Comparison of ENCODE assay signal across 1 cellular context in the genomic region with DNA sequence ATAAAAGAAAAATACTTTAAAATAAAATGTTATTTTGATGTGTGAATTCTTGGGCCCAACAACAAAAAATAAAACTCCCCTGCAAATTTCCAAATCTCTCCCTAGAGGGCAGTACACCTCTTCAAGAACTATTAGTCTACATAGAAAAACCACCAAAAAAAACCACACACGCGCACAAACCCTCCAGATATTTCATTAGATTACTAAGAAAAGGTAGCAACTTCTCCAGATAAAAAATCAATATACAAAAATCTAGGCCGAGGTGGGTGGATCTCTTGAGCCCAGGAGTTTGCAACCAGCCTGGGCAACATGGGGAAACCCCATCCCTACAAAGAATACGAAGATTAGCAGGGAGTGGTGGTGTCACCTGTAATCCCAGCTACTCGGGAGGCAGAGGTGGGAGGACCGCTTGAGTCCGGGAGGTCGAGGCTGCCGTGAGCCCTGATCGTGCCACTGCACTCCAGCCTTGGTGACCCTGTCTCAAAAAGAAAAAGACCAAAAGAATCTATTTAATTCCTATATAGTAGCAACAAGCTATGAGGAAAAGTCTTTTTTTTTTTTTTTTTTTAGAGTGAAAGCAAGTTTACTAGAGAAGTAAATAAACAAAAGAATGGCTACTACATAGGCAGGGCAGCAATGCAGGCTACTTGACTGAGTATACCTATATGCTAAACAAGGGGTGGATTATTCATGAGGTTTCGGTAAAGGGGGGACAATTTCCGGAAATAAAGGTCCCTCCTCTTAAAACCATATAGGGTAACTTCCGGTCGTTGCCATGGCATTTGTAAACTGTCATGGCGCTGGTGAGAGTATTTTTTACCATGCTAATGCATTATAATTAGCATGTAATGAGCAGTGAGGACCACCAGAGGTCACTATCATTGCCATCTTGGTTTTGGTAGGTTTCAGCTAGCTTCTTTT.
TF ChIP-seq lines count a peak whose summit lies in the region.

No MANE protein-coding gene starts in this region.

TF ChIP-seq in HepG2, 621 proteins besides CTCF, POLR2A, EP300 and RAD21 (continued from another document and continues in another):
- TF ChIP-seq, protein P1, sequence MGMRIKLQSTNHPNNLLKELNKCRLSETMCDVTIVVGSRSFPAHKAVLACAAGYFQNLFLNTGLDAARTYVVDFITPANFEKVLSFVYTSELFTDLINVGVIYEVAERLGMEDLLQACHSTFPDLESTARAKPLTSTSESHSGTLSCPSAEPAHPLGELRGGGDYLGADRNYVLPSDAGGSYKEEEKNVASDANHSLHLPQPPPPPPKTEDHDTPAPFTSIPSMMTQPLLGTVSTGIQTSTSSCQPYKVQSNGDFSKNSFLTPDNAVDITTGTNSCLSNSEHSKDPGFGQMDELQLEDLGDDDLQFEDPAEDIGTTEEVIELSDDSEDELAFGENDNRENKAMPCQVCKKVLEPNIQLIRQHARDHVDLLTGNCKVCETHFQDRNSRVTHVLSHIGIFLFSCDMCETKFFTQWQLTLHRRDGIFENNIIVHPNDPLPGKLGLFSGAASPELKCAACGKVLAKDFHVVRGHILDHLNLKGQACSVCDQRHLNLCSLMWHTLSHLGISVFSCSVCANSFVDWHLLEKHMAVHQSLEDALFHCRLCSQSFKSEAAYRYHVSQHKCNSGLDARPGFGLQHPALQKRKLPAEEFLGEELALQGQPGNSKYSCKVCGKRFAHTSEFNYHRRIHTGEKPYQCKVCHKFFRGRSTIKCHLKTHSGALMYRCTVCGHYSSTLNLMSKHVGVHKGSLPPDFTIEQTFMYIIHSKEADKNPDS (CRISPR knock-in tag; IDR thresholded peaks at IDR 0.05), result no peak
- TF ChIP-seq, protein P2, sequence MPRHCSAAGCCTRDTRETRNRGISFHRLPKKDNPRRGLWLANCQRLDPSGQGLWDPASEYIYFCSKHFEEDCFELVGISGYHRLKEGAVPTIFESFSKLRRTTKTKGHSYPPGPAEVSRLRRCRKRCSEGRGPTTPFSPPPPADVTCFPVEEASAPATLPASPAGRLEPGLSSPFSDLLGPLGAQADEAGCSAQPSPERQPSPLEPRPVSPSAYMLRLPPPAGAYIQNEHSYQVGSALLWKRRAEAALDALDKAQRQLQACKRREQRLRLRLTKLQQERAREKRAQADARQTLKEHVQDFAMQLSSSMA (CRISPR knock-in tag; IDR thresholded peaks at IDR 0.05), result no peak
- TF ChIP-seq SP5 (CRISPR knock-in tag; IDR thresholded peaks at IDR 0.05; ENCODE audit: borderline replicate concordance, low read depth) (no peak), CHCHD3 (CRISPR knock-in tag; IDR thresholded peaks at IDR 0.05) (no peak), RFX3 (CRISPR knock-in tag; IDR thresholded peaks at IDR 0.05) (peak; percentile 93), ZNF441 (CRISPR knock-in tag; IDR thresholded peaks at IDR 0.05; ENCODE audit: borderline replicate concordance) (no peak), FOXC1 (CRISPR knock-in tag; IDR thresholded peaks at IDR 0.05; ENCODE audit: borderline replicate concordance) (no peak), POLR2AphosphoS5 (IDR thresholded peaks at IDR 0.05; ENCODE audit: low read depth, low read length) (no peak), ZFP90 (CRISPR knock-in tag; IDR thresholded peaks at IDR 0.05; ENCODE audit: borderline replicate concordance) (no peak), ZBTB8A (CRISPR knock-in tag; IDR thresholded peaks at IDR 0.05; ENCODE audit: borderline replicate concordance, low read depth) (no peak), MTA1 (CRISPR knock-in tag; IDR thresholded peaks at IDR 0.05; ENCODE audit: borderline replicate concordance) (no peak), MXI1 (IDR thresholded peaks at IDR 0.05; ENCODE audit: borderline replicate concordance, low read depth, low read length) (peak; percentile 78; the same call in 1 of the 3 replicates), ZNF567 (CRISPR knock-in tag; IDR thresholded peaks at IDR 0.05; ENCODE audit: borderline replicate concordance) (no peak), FIP1L1 (IDR thresholded peaks at IDR 0.05; ENCODE audit: borderline replicate concordance, insufficient read depth, low read depth, low read length) (no peak), HES4 (CRISPR knock-in tag; IDR thresholded peaks at IDR 0.05; ENCODE audit: borderline replicate concordance) (no peak), SRSF9 (IDR thresholded peaks at IDR 0.05; ENCODE audit: borderline replicate concordance, insufficient read depth, low read depth, low read length, poor library complexity, severe bottlenecking) (no peak), SP1 (IDR thresholded peaks at IDR 0.05) (no peak), SP1 (CRISPR knock-in tag; IDR thresholded peaks at IDR 0.05) (no peak), ELF3 (CRISPR knock-in tag; IDR thresholded peaks at IDR 0.05) (peak; percentile 3; the same call in 1 of the 2 replicates), ZNF724P (CRISPR knock-in tag; IDR thresholded peaks at IDR 0.05; ENCODE audit: borderline replicate concordance) (no peak), MLLT10 (CRISPR knock-in tag; IDR thresholded peaks at IDR 0.05) (no peak), ZNF10 (CRISPR knock-in tag; IDR thresholded peaks at IDR 0.05; ENCODE audit: borderline replicate concordance, low read depth) (no peak), MXD4 (CRISPR knock-in tag; IDR thresholded peaks at IDR 0.05) (no peak), ZNF564 (CRISPR knock-in tag; IDR thresholded peaks at IDR 0.05) (no peak), GABPB1 (CRISPR knock-in tag; IDR thresholded peaks at IDR 0.05) (peak; percentile 72), MIER2 (CRISPR knock-in tag; IDR thresholded peaks at IDR 0.05) (no peak), ZNF772 (CRISPR knock-in tag; IDR thresholded peaks at IDR 0.05) (no peak)
- TF ChIP-seq, protein P3, sequence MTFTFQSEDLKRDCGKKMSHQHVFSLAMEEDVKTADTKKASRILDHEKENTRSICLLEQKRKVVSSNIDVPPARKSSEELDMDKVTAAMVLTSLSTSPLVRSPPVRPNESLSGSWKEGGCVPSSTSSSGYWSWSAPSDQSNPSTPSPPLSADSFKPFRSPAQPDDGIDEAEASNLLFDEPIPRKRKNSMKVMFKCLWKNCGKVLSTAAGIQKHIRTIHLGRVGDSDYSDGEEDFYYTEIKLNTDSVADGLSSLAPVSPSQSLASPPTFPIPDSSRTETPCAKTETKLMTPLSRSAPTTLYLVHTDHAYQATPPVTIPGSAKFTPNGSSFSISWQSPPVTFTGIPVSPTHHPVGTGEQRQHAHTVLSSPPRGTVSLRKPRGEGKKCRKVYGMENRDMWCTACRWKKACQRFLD (CRISPR knock-in tag; IDR thresholded peaks at IDR 0.05; ENCODE audit: borderline replicate concordance), result no peak
- TF ChIP-seq, protein P4, sequence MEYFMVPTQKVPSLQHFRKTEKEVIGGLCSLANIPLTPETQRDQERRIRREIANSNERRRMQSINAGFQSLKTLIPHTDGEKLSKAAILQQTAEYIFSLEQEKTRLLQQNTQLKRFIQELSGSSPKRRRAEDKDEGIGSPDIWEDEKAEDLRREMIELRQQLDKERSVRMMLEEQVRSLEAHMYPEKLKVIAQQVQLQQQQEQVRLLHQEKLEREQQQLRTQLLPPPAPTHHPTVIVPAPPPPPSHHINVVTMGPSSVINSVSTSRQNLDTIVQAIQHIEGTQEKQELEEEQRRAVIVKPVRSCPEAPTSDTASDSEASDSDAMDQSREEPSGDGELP (IDR thresholded peaks at IDR 0.05; ENCODE audit: borderline replicate concordance, low read depth), result no peak
- TF ChIP-seq, protein P5, sequence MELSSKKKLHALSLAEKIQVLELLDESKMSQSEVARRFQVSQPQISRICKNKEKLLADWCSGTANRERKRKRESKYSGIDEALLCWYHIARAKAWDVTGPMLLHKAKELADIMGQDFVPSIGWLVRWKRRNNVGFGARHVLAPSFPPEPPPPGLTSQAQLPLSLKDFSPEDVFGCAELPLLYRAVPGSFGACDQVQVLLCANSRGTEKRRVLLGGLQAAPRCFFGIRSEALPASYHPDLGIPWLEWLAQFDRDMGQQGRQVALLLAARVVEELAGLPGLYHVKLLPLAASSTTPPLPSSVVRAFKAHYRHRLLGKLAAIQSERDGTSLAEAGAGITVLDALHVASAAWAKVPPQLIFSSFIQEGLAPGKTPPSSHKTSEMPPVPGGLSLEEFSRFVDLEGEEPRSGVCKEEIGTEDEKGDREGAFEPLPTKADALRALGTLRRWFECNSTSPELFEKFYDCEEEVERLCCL (CRISPR knock-in tag; IDR thresholded peaks at IDR 0.05; ENCODE audit: borderline replicate concordance), result no peak
- TF ChIP-seq, protein P6, sequence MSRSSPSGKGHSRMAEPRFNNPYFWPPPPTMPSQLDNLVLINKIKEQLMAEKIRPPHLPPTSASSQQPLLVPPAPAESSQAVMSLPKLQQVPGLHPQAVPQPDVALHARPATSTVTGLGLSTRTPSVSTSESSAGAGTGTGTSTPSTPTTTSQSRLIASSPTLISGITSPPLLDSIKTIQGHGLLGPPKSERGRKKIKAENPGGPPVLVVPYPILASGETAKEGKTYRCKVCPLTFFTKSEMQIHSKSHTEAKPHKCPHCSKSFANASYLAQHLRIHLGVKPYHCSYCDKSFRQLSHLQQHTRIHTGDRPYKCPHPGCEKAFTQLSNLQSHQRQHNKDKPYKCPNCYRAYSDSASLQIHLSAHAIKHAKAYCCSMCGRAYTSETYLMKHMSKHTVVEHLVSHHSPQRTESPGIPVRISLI (CRISPR knock-in tag; IDR thresholded peaks at IDR 0.05; ENCODE audit: borderline replicate concordance), result peak; percentile 82; the same call in 1 of the 2 replicates
- TF ChIP-seq, protein P7, sequence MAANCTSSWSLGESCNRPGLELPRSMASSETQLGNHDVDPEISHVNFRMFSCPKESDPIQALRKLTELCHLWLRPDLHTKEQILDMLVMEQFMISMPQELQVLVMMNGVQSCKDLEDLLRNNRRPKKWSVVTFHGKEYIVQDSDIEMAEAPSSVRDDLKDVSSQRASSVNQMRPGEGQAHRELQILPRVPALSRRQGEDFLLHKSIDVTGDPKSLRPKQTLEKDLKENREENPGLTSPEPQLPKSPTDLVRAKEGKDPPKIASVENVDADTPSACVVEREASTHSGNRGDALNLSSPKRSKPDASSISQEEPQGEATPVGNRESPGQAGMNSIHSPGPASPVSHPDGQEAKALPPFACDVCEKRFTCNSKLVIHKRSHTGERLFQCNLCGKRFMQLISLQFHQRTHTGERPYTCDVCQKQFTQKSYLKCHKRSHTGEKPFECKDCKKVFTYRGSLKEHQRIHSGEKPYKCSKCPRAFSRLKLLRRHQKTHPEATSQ (CRISPR knock-in tag; IDR thresholded peaks at IDR 0.05; ENCODE audit: borderline replicate concordance), result no peak
- TF ChIP-seq, protein P8, sequence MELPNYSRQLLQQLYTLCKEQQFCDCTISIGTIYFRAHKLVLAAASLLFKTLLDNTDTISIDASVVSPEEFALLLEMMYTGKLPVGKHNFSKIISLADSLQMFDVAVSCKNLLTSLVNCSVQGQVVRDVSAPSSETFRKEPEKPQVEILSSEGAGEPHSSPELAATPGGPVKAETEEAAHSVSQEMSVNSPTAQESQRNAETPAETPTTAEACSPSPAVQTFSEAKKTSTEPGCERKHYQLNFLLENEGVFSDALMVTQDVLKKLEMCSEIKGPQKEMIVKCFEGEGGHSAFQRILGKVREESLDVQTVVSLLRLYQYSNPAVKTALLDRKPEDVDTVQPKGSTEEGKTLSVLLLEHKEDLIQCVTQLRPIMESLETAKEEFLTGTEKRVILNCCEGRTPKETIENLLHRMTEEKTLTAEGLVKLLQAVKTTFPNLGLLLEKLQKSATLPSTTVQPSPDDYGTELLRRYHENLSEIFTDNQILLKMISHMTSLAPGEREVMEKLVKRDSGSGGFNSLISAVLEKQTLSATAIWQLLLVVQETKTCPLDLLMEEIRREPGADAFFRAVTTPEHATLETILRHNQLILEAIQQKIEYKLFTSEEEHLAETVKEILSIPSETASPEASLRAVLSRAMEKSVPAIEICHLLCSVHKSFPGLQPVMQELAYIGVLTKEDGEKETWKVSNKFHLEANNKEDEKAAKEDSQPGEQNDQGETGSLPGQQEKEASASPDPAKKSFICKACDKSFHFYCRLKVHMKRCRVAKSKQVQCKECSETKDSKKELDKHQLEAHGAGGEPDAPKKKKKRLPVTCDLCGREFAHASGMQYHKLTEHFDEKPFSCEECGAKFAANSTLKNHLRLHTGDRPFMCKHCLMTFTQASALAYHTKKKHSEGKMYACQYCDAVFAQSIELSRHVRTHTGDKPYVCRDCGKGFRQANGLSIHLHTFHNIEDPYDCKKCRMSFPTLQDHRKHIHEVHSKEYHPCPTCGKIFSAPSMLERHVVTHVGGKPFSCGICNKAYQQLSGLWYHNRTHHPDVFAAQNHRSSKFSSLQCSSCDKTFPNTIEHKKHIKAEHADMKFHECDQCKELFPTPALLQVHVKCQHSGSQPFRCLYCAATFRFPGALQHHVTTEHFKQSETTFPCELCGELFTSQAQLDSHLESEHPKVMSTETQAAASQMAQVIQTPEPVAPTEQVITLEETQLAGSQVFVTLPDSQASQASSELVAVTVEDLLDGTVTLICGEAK (IDR thresholded peaks at IDR 0.05), result peak; percentile 55
- TF ChIP-seq, protein P8 (CRISPR knock-in tag; IDR thresholded peaks at IDR 0.05), result no peak
